Comparison of ENCODE assay signal across 1 cellular context in genomic region chr16:27429981-27430441, GRCh38.
TF ChIP-seq lines count a peak whose summit lies in the region.

No MANE protein-coding gene starts in this region.

TF ChIP-seq in H1, 55 proteins besides CTCF, POLR2A, EP300 and RAD21 (continued from another document):
- TF ChIP-seq, protein P1, sequence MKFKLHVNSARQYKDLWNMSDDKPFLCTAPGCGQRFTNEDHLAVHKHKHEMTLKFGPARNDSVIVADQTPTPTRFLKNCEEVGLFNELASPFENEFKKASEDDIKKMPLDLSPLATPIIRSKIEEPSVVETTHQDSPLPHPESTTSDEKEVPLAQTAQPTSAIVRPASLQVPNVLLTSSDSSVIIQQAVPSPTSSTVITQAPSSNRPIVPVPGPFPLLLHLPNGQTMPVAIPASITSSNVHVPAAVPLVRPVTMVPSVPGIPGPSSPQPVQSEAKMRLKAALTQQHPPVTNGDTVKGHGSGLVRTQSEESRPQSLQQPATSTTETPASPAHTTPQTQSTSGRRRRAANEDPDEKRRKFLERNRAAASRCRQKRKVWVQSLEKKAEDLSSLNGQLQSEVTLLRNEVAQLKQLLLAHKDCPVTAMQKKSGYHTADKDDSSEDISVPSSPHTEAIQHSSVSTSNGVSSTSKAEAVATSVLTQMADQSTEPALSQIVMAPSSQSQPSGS (IDR thresholded peaks at IDR 0.05; ENCODE audit: low read length): no peak
- no peak for TF ChIP-seq HDAC2 (IDR thresholded peaks at IDR 0.05; ENCODE audit: borderline replicate concordance in 1 of 2, low read depth in 2 of 2, low read length in 2 of 2)
